Comparison of ENCODE assay signal across 21 cellular contexts in genomic region chr9:133987455-133987800, GRCh38. TPM values are rescaled to one million over a fixed set of nuclear protein-coding genes. Genes with fewer than 3 reads are reported as not detected.
DNase-seq lines count a peak whose midpoint lies in the region; FAIRE-seq and TF ChIP-seq lines count a peak whose summit lies in the region.
"Had no signal": no experiment of that assay in that cellular context is flagged by ENCODE, and none has a peak within 500 bp of the region (broad histone marks: within the 10 kb centered on the region; RNA-seq: fewer than 3 reads in every experiment).

No MANE protein-coding gene starts in this region.

- no peaks in the 10 kb centered on the region for H3K36me3 ChIP-seq in HEK293 (ENCODE audit: control insufficient read depth in 2 of 2, insufficient read depth in 1 of 2, low read length in 2 of 2)
- peaks cover 2% of the 10 kb centered on the region for H3K36me3 ChIP-seq in astrocyte (ENCODE audit: insufficient read depth, low read length)
- H3K36me3 ChIP-seq in kidney (ENCODE audit: control insufficient read depth in 1 of 2, insufficient read depth in 2 of 2, low read length in 2 of 2) = no peaks in the 10 kb centered on the region
- H3K36me3 ChIP-seq in OCI-LY7 (ENCODE audit: insufficient read depth, low read length) = no peaks in the 10 kb centered on the region

- TF ChIP-seq POLR2A in GM12892 (IDR thresholded peaks at IDR 0.05; ENCODE audit: low read depth, low read length) = no peak

- H3K27ac ChIP-seq in HEK293 (ENCODE audit: extremely low read depth, low read depth, low read length) (no peak overlapping the region), astrocyte (ENCODE audit: low read depth, low read length) (no peak overlapping the region), kidney (ENCODE audit: low read depth in 2 of 2, low read length in 2 of 2) (no peak overlapping the region), OCI-LY7 (ENCODE audit: low read depth, low read length, poor library complexity, severe bottlenecking) (no peak overlapping the region)
- H3K27ac ChIP-seq: KMS-11, SK-N-MC had no signal

- no peak for FAIRE-seq in astrocyte (lab: Jason Lieb, UNC)
- no peak for FAIRE-seq in kidney (lab: Jason Lieb, UNC)
- no peak for FAIRE-seq in GM12892 (lab: Jason Lieb, UNC)
- FAIRE-seq: GM18507 had no signal

- H4K20me1 ChIP-seq in astrocyte (ENCODE audit: insufficient read depth, low read length) = peaks cover 83% of the 10 kb centered on the region
- H4K20me1 ChIP-seq in OCI-LY7 (ENCODE audit: insufficient read depth, low read length) = peaks cover 3% of the 10 kb centered on the region; the same call in 1 of the 2 replicates

- H3K27me3 ChIP-seq in astrocyte (ENCODE audit: insufficient read depth, low read length) = no peaks in the 10 kb centered on the region

- CTCF ChIA-PET in HEK293 (lab: Yijun Ruan, JAX) (interaction anchor here (0.6 to 0.7 kb wide), 2 partner anchors 18 to 327 kb away, joined by 3 to 4 read pairs; no protein-coding TSS in a partner anchor), OCI-LY7 (lab: Charles Lee; ENCODE audit: unreplicated experiment) (no interaction called here)

- TF ChIP-seq CTCF in HEK293 (tag by site-specific recombination; IDR thresholded peaks at IDR 0.05) = no peak
- TF ChIP-seq CTCF in astrocyte (IDR thresholded peaks at IDR 0.05; ENCODE audit: insufficient read depth, low read depth, low read length) = no peak
- TF ChIP-seq CTCF in kidney (IDR thresholded peaks at IDR 0.05; ENCODE audit: borderline replicate concordance, extremely low read depth, insufficient read depth) = no peak
- TF ChIP-seq CTCF in OCI-LY7 (conservative IDR thresholded peaks at IDR 0.05; ENCODE audit: low read length) = no peak

- intact Hi-C loops in kidney (cut with DNase I) = no loop called here
- intact Hi-C loops in posterior vena cava (cut with DNase I) = loop anchor here in 1 of 2 donors (5.0 kb wide), 1 partner anchor 130 kb away; no protein-coding TSS in a partner anchor
- intact Hi-C loops in OCI-LY7 (cut with micrococcal nuclease; ENCODE audit: unreplicated experiment) = no loop called here

- BruUV-seq in OCI-LY7 (replicated peaks; lab: Mats Ljungman, UMichigan) = no TSS peak

- no peaks in the 10 kb centered on the region for H3K9me2 ChIP-seq in OCI-LY7 (ENCODE audit: insufficient read depth, low read length)

- H3K4me3 Mint-ChIP-seq in astrocyte (ENCODE audit: unreplicated experiment) = no peak overlapping the region
- H3K4me3 Mint-ChIP-seq: GM23338 had no signal

- peaks cover 3% of the 10 kb centered on the region for H3K36me3 Mint-ChIP-seq in astrocyte (ENCODE audit: low read depth, unreplicated experiment)
- H3K36me3 Mint-ChIP-seq: CD4-positive, CD25-positive, alpha-beta regulatory T cell had no signal

- H3K9ac ChIP-seq in astrocyte (ENCODE audit: low read length) (no peak overlapping the region), kidney (ENCODE audit: low read length in 2 of 2) (no peak overlapping the region)
- H3K9ac ChIP-seq: KMS-11 had no signal

- DNase-seq in astrocyte (ENCODE audit: low read depth) (no peak), kidney (peak; percentile 64), posterior vena cava (ENCODE audit: low spot score) (peak; percentile 63), OCI-LY7 (ENCODE audit: low spot score) (no peak), SIG-M5 treated with dmso at 0.1 percent for 504 hours (lab: John Stamatoyannopoulos, UW; ENCODE audit: unreplicated experiment) (no peak), GM12892 (ENCODE audit: insufficient read length) (no peak), hypothalamus (lab: John Stamatoyannopoulos, UW) (no peak)
- DNase-seq: ACHN; AML-193; CD4-positive, CD25-positive, alpha-beta regulatory T cell; DMS79; NCI-H1048; NCI-H146; NCI-H2081; NCI-H748 treated with DMSO at 0.1 percent for 48 hours; PC-3 had no signal

- no peaks in the 10 kb centered on the region for H3K9me3 ChIP-seq in HEK293 (ENCODE audit: control insufficient read depth, insufficient read depth, low read depth, low read length)
- H3K9me3 ChIP-seq in astrocyte (ENCODE audit: insufficient read depth, low read depth, low read length) = no peaks in the 10 kb centered on the region
- no peaks in the 10 kb centered on the region for H3K9me3 ChIP-seq in kidney (ENCODE audit: control insufficient read depth in 1 of 2, low read length in 2 of 2)
- no peaks in the 10 kb centered on the region for H3K9me3 ChIP-seq in OCI-LY7 (ENCODE audit: low read length)

- no peaks in the 10 kb centered on the region for H3K27me3 Mint-ChIP-seq in astrocyte (ENCODE audit: low read depth, unreplicated experiment)

- H3K9me3 Mint-ChIP-seq in astrocyte (ENCODE audit: unreplicated experiment) = no peaks in the 10 kb centered on the region
- H3K9me3 Mint-ChIP-seq: CD4-positive, CD25-positive, alpha-beta regulatory T cell; GM23338 had no signal

- H3K4me1 ChIP-seq in HEK293 (ENCODE audit: control insufficient read depth, insufficient read depth, low read length) = peaks cover 2% of the 10 kb centered on the region; the same call in 1 of the 2 replicates
- peaks cover 13% of the 10 kb centered on the region for H3K4me1 ChIP-seq in astrocyte (ENCODE audit: insufficient read depth, low read length)
- H3K4me1 ChIP-seq in kidney (ENCODE audit: control insufficient read depth in 1 of 2, insufficient read depth in 1 of 2, low read depth in 1 of 2, low read length in 2 of 2) = peaks cover 10 to 16% of the 10 kb centered on the region in 2 donors
- peaks cover 10% of the 10 kb centered on the region for H3K4me1 ChIP-seq in OCI-LY7 (ENCODE audit: insufficient read depth, low read length, poor library complexity, severe bottlenecking)

- H3K79me2 ChIP-seq in astrocyte (ENCODE audit: insufficient read depth, low read length) (peaks cover 94% of the 10 kb centered on the region), OCI-LY7 (ENCODE audit: insufficient read depth, low read depth, low read length) (0 out of 2 replicates have a peak, but pooled peaks cover 6% of the 10 kb centered on the region)

- POLR2A ChIA-PET in HEK293 (lab: Yijun Ruan, JAX) (interaction anchor here (0.6 kb wide), 1 partner anchor 493 kb away, joined by 10 read pairs; no protein-coding TSS in a partner anchor), OCI-LY7 (lab: Charles Lee) (no interaction called here)

- no peak overlapping the region for H3K4me3 ChIP-seq in HEK293 (ENCODE audit: low read depth, low read length)
- H3K4me3 ChIP-seq in astrocyte (ENCODE audit: insufficient read depth, low read depth, low read length) = no peak overlapping the region
- no peak overlapping the region for H3K4me3 ChIP-seq in kidney (ENCODE audit: low read length in 2 of 2)
- no peak overlapping the region for H3K4me3 ChIP-seq in OCI-LY7 (ENCODE audit: low read depth, low read length, poor library complexity, severe bottlenecking)
- H3K4me3 ChIP-seq: GM23338, SK-N-MC had no signal

- H2AFZ ChIP-seq in astrocyte (ENCODE audit: low read depth, low read length) = no peak overlapping the region
- H2AFZ ChIP-seq in OCI-LY7 (ENCODE audit: low read length) = no peak overlapping the region
- H2AFZ ChIP-seq: GM23338 had no signal

- H3K4me2 ChIP-seq in astrocyte (ENCODE audit: low read length) = no peak overlapping the region
- H3K4me2 ChIP-seq in OCI-LY7 (ENCODE audit: low read length) = no peak overlapping the region
- H3K4me2 ChIP-seq: GM23338, KMS-11 had no signal

- H3K27ac Mint-ChIP-seq in astrocyte (ENCODE audit: unreplicated experiment) = peak overlapping the region; percentile 9
- H3K27ac Mint-ChIP-seq: CD4-positive, CD25-positive, alpha-beta regulatory T cell; GM23338 had no signal

- peaks cover 9% of the 10 kb centered on the region for H3K4me1 Mint-ChIP-seq in astrocyte (ENCODE audit: low read depth, unreplicated experiment)

TF ChIP-seq in HEK293, 187 proteins besides CTCF, POLR2A, EP300 and RAD21:
- TF ChIP-seq ZNF791 (tag by site-specific recombination; IDR thresholded peaks at IDR 0.05) = no peak
- 0 out of 2 replicates have a peak, but pooled peaks have one; percentile 19 for TF ChIP-seq KLF1 (tag by site-specific recombination; IDR thresholded peaks at IDR 0.05)
TF ChIP-seq in HEK293: peak in this region for 1.

RNA-seq across cellular contexts. Expression of gene VAV2, which starts 4.7 kb away (rescaled TPM):
- 36.5 and 41.6 TPM in 2 replicates for total RNA-seq in astrocyte
- total RNA-seq in kidney = 47.1 TPM
- 22.3 TPM for polyA plus RNA-seq in kidney (ENCODE audit: insufficient read depth, low read depth, low replicate concordance)
- 10 to 100 TPM; 12.9 to 17.9 TPM for total RNA-seq in posterior vena cava
- total RNA-seq in OCI-LY7 (2014; rRNA removed; shearing (Covaris generic)) = 10.6 and 11.0 TPM in 2 replicates
- 23.2 and 27.8 TPM in 2 replicates for total RNA-seq in OCI-LY7 (2022)
- polyA plus RNA-seq in GM12892 (2012; ENCODE audit: missing spikeins) = 22.2 TPM

RNA-seq across cellular contexts. Expression of gene BRD3OS, which starts 37.9 kb away (rescaled TPM):
- total RNA-seq in astrocyte = 20.2 and 21.7 TPM in 2 replicates
- total RNA-seq in kidney = 24.4 TPM
- polyA plus RNA-seq in kidney (ENCODE audit: insufficient read depth, low read depth, low replicate concordance) = 16.5 TPM
- total RNA-seq in posterior vena cava = 10 to 100 TPM; 11.9 to 14.3 TPM
- 12.4 and 21.6 TPM in 2 replicates for total RNA-seq in OCI-LY7 (2014; rRNA removed; shearing (Covaris generic))
- total RNA-seq in OCI-LY7 (2022) = 13.7 and 16.4 TPM in 2 replicates
- polyA plus RNA-seq in GM12892 (2012; ENCODE audit: missing spikeins) = 5.7 TPM

Comparison
In these comparisons a context has a peak if more than half of its experiments do, and no peak if none do; other contexts are left out.
1. DNase-seq: peak in kidney (single experiment) and posterior vena cava (single experiment); none in astrocyte (single experiment), OCI-LY7 (single experiment), SIG-M5 treated with dmso at 0.1 percent for 504 hours (single experiment), GM12892 (single experiment) and hypothalamus (0 of 51).